In genomic region chr22:46600397-46600796, GRCh38 we compare ENCODE assay signal across 26 cellular contexts. TPM values are rescaled to one million over a fixed set of nuclear protein-coding genes. Genes with fewer than 3 reads are reported as not detected.
DNase-seq lines count a peak whose midpoint lies in the region; ATAC-seq, FAIRE-seq and TF ChIP-seq lines count a peak whose summit lies in the region.
"Had no signal": no experiment of that assay in that cellular context is flagged by ENCODE, and none has a peak within 500 bp of the region (broad histone marks: within the 10 kb centered on the region; RNA-seq: fewer than 3 reads in every experiment).

No MANE protein-coding gene starts in this region.

- H2AK5ac ChIP-seq in mesendoderm (ENCODE audit: low read length): no peak overlapping the region

- H2BK120ac ChIP-seq in mesendoderm (ENCODE audit: low read depth, low read length): no peak overlapping the region

- no peak for TF ChIP-seq CTCF in right atrium auricular region (IDR thresholded peaks at IDR 0.05)
- TF ChIP-seq CTCF in NB4 (IDR thresholded peaks at IDR 0.05; ENCODE audit: low read depth, low read length): no peak
- no peak for TF ChIP-seq CTCF in GM10266 (IDR thresholded peaks at IDR 0.05; ENCODE audit: control insufficient read depth, insufficient read depth, low read depth, missing control alignments)

- H3K27ac ChIP-seq in right atrium auricular region: peak overlapping the region; percentile 60 to 73
- no peak overlapping the region for H3K27ac ChIP-seq in mesendoderm (ENCODE audit: low read depth, low read length)
- H3K27ac ChIP-seq: A549, GM23248, SK-N-MC had no signal

- H3K18ac ChIP-seq in mesendoderm (ENCODE audit: low read length): no peak overlapping the region

- peak; percentile 52 for FAIRE-seq in urothelium cell line (lab: Jason Lieb, UNC)
- FAIRE-seq: A549, D721Med had no signal

- no peaks in the 10 kb centered on the region for H3K79me2 ChIP-seq in mesendoderm (ENCODE audit: control insufficient read depth, insufficient read depth, low read length)

- intact Hi-C loops in cardiac septum (cut with DNase I): no loop called here

- ATAC-seq in HG02938 (IDR thresholded peaks at IDR 0.05; ENCODE audit: unreplicated experiment) (no peak), GM21737 (IDR thresholded peaks at IDR 0.05; ENCODE audit: unreplicated experiment) (no peak)
- ATAC-seq: A549, PC-3 had no signal

- H2BK5ac ChIP-seq in mesendoderm (ENCODE audit: low read length): no peak overlapping the region

- H3K27me3 ChIP-seq in right atrium auricular region (no peaks in the 10 kb centered on the region), mesendoderm (ENCODE audit: insufficient read depth, low read length, poor library complexity) (no peaks in the 10 kb centered on the region)

- peaks cover 4% of the 10 kb centered on the region for H3K79me1 ChIP-seq in mesendoderm (ENCODE audit: low read length)

- no peak overlapping the region for H3K4ac ChIP-seq in mesendoderm (ENCODE audit: low read depth, low read length)

- H3K36me3 ChIP-seq in right atrium auricular region (no peaks in the 10 kb centered on the region), mesendoderm (ENCODE audit: control insufficient read depth, insufficient read depth, low read length) (no peaks in the 10 kb centered on the region)
- H3K36me3 ChIP-seq: HAP-1 had no signal

- TF ChIP-seq POLR2A in NB4 (IDR thresholded peaks at IDR 0.05; ENCODE audit: extremely low read depth, insufficient read length): no peak

- peak overlapping the region; percentile 66 for H3K23ac ChIP-seq in mesendoderm (ENCODE audit: low read length)

- H3K4me1 ChIP-seq in right atrium auricular region (peaks cover 0 to 64% of the 10 kb centered on the region in 2 donors), mesendoderm (ENCODE audit: control insufficient read depth, low read depth, low read length) (no peaks in the 10 kb centered on the region)
- H3K4me1 ChIP-seq: A549, HAP-1 had no signal

- H3K4me3 ChIP-seq in right atrium auricular region: no peak overlapping the region
- peak overlapping the region; percentile 82 for H3K4me3 ChIP-seq in NB4 (ENCODE audit: low read depth, low read length)
- no peak overlapping the region for H3K4me3 ChIP-seq in mesendoderm (ENCODE audit: low read length)
- H3K4me3 ChIP-seq: A549, GM23248, HAP-1, SK-N-MC had no signal

- no peak overlapping the region for H4K8ac ChIP-seq in mesendoderm (ENCODE audit: low read depth, low read length)

- no peak overlapping the region for H2BK15ac ChIP-seq in mesendoderm (replicated peaks; ENCODE audit: low read depth)

- H3K9me3 ChIP-seq in right atrium auricular region: no peaks in the 10 kb centered on the region
- H3K9me3 ChIP-seq: A549, HAP-1 had no signal

- H4K5ac ChIP-seq in mesendoderm (ENCODE audit: low read length): no peak overlapping the region

- H3K56ac ChIP-seq in mesendoderm (ENCODE audit: low read length): no peak overlapping the region

- H3K9ac ChIP-seq in mesendoderm (ENCODE audit: low read length): no peak overlapping the region
- H3K9ac ChIP-seq: GM23248 had no signal

- H3K4me2 ChIP-seq in mesendoderm (ENCODE audit: low read length): no peak overlapping the region
- H3K4me2 ChIP-seq: A549 had no signal

- DNase-seq in right atrium auricular region (ENCODE audit: low spot score) (no peak), cardiac septum (ENCODE audit: low spot score) (no peak), NB4 (ENCODE audit: low read depth) (no peak), mesendoderm (no peak), urothelium cell line (ENCODE audit: low spot score) (no peak), GM10266 (ENCODE audit: extremely low spot score) (no peak)
- DNase-seq: CD8-positive, alpha-beta memory T cell; DMS53; EL; GF-D8; GM23248; KBM-7; NCI-H1092 treated with DMSO at 0.1 percent for 48 hours; NCI-H1436 treated with DMSO at 0.1 percent for 48 hours; NCI-H2029; NCI-H446; NCI-H526; PC-3; RPMI8226; SHP77 treated with DMSO at 0.1 percent for 48 hours had no signal

- WGBS in mesendoderm (ENCODE audit: extremely low coverage, insufficient coverage, low lambda C conversion rate): no CpG with 5 or more reads among the region's 12 CpGs

RNA-seq across cellular contexts. Expression of gene GRAMD4, which starts 19.8 kb away (rescaled TPM):
- total RNA-seq in right atrium auricular region: 10 to 100 TPM; 29.1 to 31.6 TPM
- 64.8 TPM for total RNA-seq in cardiac septum
- polyA plus RNA-seq in mesendoderm (2013, experiment 1 of 2): 5.7 TPM
- 6.5 TPM for polyA plus RNA-seq in mesendoderm (2013, experiment 2 of 2)
